1 cellular context compared by ENCODE assay signal in genomic region chr9:27771803-27772545, GRCh38.
TF ChIP-seq lines count a peak whose summit lies in the region.

No MANE protein-coding gene starts in this region.

TF ChIP-seq in GM23338, 12 proteins besides CTCF, POLR2A, EP300 and RAD21 (continued from another document):
- peak; percentile 69; the same call in 1 of the 2 replicates for TF ChIP-seq ZNF462 (CRISPR knock-in tag; IDR thresholded peaks at IDR 0.05)
- no peak for TF ChIP-seq STAT1 (IDR thresholded peaks at IDR 0.05; ENCODE audit: unreplicated experiment)
- no peak for TF ChIP-seq ZNF114 (CRISPR knock-in tag; IDR thresholded peaks at IDR 0.05)
- TF ChIP-seq JUNB (IDR thresholded peaks at IDR 0.05; ENCODE audit: unreplicated experiment): no peak
- TF ChIP-seq NANOG (IDR thresholded peaks at IDR 0.05; ENCODE audit: borderline replicate concordance): peak; percentile 62; the same call in 1 of the 2 replicates
- no peak for TF ChIP-seq REST (IDR thresholded peaks at IDR 0.05; ENCODE audit: unreplicated experiment)
- peak; percentile 84 for TF ChIP-seq CREB1 (CRISPR knock-in tag; IDR thresholded peaks at IDR 0.05; ENCODE audit: low read depth)
- TF ChIP-seq ZNF331 (CRISPR knock-in tag; IDR thresholded peaks at IDR 0.05; ENCODE audit: low read depth): no peak
- TF ChIP-seq POLR2AphosphoS5 (IDR thresholded peaks at IDR 0.05; ENCODE audit: low read depth): no peak
- TF ChIP-seq, protein P1, sequence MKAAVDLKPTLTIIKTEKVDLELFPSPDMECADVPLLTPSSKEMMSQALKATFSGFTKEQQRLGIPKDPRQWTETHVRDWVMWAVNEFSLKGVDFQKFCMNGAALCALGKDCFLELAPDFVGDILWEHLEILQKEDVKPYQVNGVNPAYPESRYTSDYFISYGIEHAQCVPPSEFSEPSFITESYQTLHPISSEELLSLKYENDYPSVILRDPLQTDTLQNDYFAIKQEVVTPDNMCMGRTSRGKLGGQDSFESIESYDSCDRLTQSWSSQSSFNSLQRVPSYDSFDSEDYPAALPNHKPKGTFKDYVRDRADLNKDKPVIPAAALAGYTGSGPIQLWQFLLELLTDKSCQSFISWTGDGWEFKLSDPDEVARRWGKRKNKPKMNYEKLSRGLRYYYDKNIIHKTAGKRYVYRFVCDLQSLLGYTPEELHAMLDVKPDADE (IDR thresholded peaks at IDR 0.05): peak; percentile 64
